1 cellular context compared by ENCODE assay signal in genomic region chr3:136902530-136902929, GRCh38. TPM values are rescaled to one million over a fixed set of nuclear protein-coding genes. Genes with fewer than 3 reads are reported as not detected.
"Had no signal": no experiment of that assay in that cellular context is flagged by ENCODE, and none has a peak within 500 bp of the region (broad histone marks: within the 10 kb centered on the region; RNA-seq: fewer than 3 reads in every experiment).

No MANE protein-coding gene starts in this region.

RNA-seq across cellular contexts. Expression of gene IL20RB, which starts 55.3 kb away (rescaled TPM):
- total RNA-seq: ascending aorta had no signal
